ENCODE assay signal across 8 cellular contexts in genomic region chr9:81689343-81690175, GRCh38. TPM values are rescaled to one million over a fixed set of nuclear protein-coding genes. Genes with fewer than 3 reads are reported as not detected.
DNase-seq lines count a peak whose midpoint lies in the region; ATAC-seq and TF ChIP-seq lines count a peak whose summit lies in the region.

TLE1 (minus strand) TSS chr9:81689547; CDS start chr9:81688240, 1,307 bp downstream.

- H3K27me3 Mint-ChIP-seq in activated CD4-positive, alpha-beta T cell treated with anti-CD3 and anti-CD28 coated beads, Interleukin-2, amount 10 ng/mL, durations not matched to agents 24 days and 14 days = peaks cover 23% of the 10 kb centered on the region

- H3K36me3 ChIP-seq in colonic mucosa = no peaks in the 10 kb centered on the region
- H3K36me3 ChIP-seq in kidney epithelial cell (ENCODE audit: control insufficient read depth, insufficient read depth, low read length) = no peaks in the 10 kb centered on the region

- DNase-seq in NCI-H2196 treated with DMSO at 0.1 percent for 48 hours (lab: John Stamatoyannopoulos, UW; ENCODE audit: unreplicated experiment) (peak; percentile 96), colonic mucosa (peak; percentile 100), kidney epithelial cell (ENCODE audit: low read depth) (peak; percentile 98)
- peak; percentile 90 for DNase-seq in activated CD4-positive, alpha-beta T cell treated with anti-CD3 and anti-CD28 coated beads, Interleukin-2, amount 10 ng/mL, durations not matched to agents 24 days and 14 days
- peak; percentile 35 to 64 for DNase-seq in stimulated activated CD4-positive, alpha-beta T cell treated with anti-CD3 and anti-CD28 coated beads, Interleukin-15, amount 100 ng/mL, for 1 hour (ENCODE audit: low read depth in 1 of 2, low spot score in 1 of 2)

- no peaks in the 10 kb centered on the region for H3K9me3 ChIP-seq in colonic mucosa

- ATAC-seq in GM18868 (IDR thresholded peaks at IDR 0.05; ENCODE audit: unreplicated experiment) (peak; percentile 77), HG03135 (IDR thresholded peaks at IDR 0.05; ENCODE audit: unreplicated experiment) (peak; percentile 79)

- H3K9me3 Mint-ChIP-seq in activated CD4-positive, alpha-beta T cell treated with anti-CD3 and anti-CD28 coated beads, Interleukin-2, amount 10 ng/mL, durations not matched to agents 24 days and 14 days = peaks cover 4% of the 10 kb centered on the region

- H3K27ac ChIP-seq in 22Rv1 (peak within 1 kb of the TSS; percentile 41; the same call in 1 of the 2 replicates), colonic mucosa (peak within 1 kb of the TSS; percentile 92)

- no peaks in the 10 kb centered on the region for H3K4me1 ChIP-seq in colonic mucosa

- H3K9ac ChIP-seq in colonic mucosa (ENCODE audit: low read depth in 2 of 2, low read length in 2 of 2) = peak within 1 kb of the TSS; percentile 87 to 94

- H3K27ac Mint-ChIP-seq in activated CD4-positive, alpha-beta T cell treated with anti-CD3 and anti-CD28 coated beads, Interleukin-2, amount 10 ng/mL, durations not matched to agents 24 days and 14 days = peak within 1 kb of the TSS; percentile 61

- H3K4me3 Mint-ChIP-seq in activated CD4-positive, alpha-beta T cell treated with anti-CD3 and anti-CD28 coated beads, Interleukin-2, amount 10 ng/mL, durations not matched to agents 24 days and 14 days = peak within 1 kb of the TSS; percentile 85

- H3K27me3 ChIP-seq in colonic mucosa = no peaks in the 10 kb centered on the region
- H3K27me3 ChIP-seq in kidney epithelial cell (ENCODE audit: control insufficient read depth, insufficient read depth, low read length) = no peaks in the 10 kb centered on the region

- peaks cover 12% of the 10 kb centered on the region for H3K4me1 Mint-ChIP-seq in activated CD4-positive, alpha-beta T cell treated with anti-CD3 and anti-CD28 coated beads, Interleukin-2, amount 10 ng/mL, durations not matched to agents 24 days and 14 days

- H3K4me3 ChIP-seq in colonic mucosa = peak within 1 kb of the TSS; percentile 82
- H3K4me3 ChIP-seq in kidney epithelial cell (ENCODE audit: low read depth, low read length) = peak within 1 kb of the TSS; percentile 65

- intact Hi-C loops in activated CD4-positive, alpha-beta T cell treated with anti-CD3 and anti-CD28 coated beads, Interleukin-2, amount 10 ng/mL, durations not matched to agents 24 days and 14 days (cut with micrococcal nuclease) = no loop called here
- intact Hi-C loops in colonic mucosa (cut with DNase I) = loop anchor here (5.0 to 10.0 kb wide), 4 partner anchors 95 to 915 kb away; no protein-coding TSS in a partner anchor

- H3K36me3 Mint-ChIP-seq in activated CD4-positive, alpha-beta T cell treated with anti-CD3 and anti-CD28 coated beads, Interleukin-2, amount 10 ng/mL, durations not matched to agents 24 days and 14 days (ENCODE audit: low read depth) = peaks cover 2% of the 10 kb centered on the region

- TF ChIP-seq CTCF in 22Rv1 (IDR thresholded peaks at IDR 0.05) (no peak), colonic mucosa (IDR thresholded peaks at IDR 0.05) (no peak), kidney epithelial cell (IDR thresholded peaks at IDR 0.05; ENCODE audit: insufficient read depth, low read length, poor library complexity, severe bottlenecking) (no peak)

RNA-seq across cellular contexts. Expression of gene TLE1, which starts in this region (rescaled TPM):
- total RNA-seq in activated CD4-positive, alpha-beta T cell treated with anti-CD3 and anti-CD28 coated beads, Interleukin-2, amount 10 ng/mL, durations not matched to agents 24 days and 14 days = 0.21 TPM in 1 of 2 replicates, not detected in the other
- total RNA-seq in colonic mucosa (10 to 100 TPM; 43.8 to 54.8 TPM), kidney epithelial cell (63.5 and 64.1 TPM in 2 replicates)

Comparison
In these comparisons a context has a peak if more than half of its experiments do, and no peak if none do; other contexts are left out.
1. Peak in every context shown above with its lines: DNase-seq, ATAC-seq, H3K4me3 ChIP-seq and H3K27ac ChIP-seq.
2. RNA of gene TLE1 (total RNA-seq): 63.5 to 64.1 TPM in kidney epithelial cell and 43.8 to 54.8 TPM in colonic mucosa; 0.21 TPM in activated CD4-positive, alpha-beta T cell treated with anti-CD3 and anti-CD28 coated beads, Interleukin-2, amount 10 ng/mL, durations not matched to agents 24 days and 14 days; every median in the first group is over 10 times any median in the second.
3. Peak in DNase-seq in activated CD4-positive, alpha-beta T cell treated with anti-CD3 and anti-CD28 coated beads, Interleukin-2, amount 10 ng/mL, durations not matched to agents 24 days and 14 days; RNA of the gene not detected or under 1 TPM.
4. DNase-seq: peak in every context shown above with its lines; median percentile 100 in colonic mucosa; 98 in kidney epithelial cell; 96 in NCI-H2196 treated with DMSO at 0.1 percent for 48 hours; 90 in activated CD4-positive, alpha-beta T cell treated with anti-CD3 and anti-CD28 coated beads, Interleukin-2, amount 10 ng/mL, durations not matched to agents 24 days and 14 days; 50 in stimulated activated CD4-positive, alpha-beta T cell treated with anti-CD3 and anti-CD28 coated beads, Interleukin-15, amount 100 ng/mL, for 1 hour.